24 cellular contexts compared by ENCODE assay signal in the genomic region with DNA sequence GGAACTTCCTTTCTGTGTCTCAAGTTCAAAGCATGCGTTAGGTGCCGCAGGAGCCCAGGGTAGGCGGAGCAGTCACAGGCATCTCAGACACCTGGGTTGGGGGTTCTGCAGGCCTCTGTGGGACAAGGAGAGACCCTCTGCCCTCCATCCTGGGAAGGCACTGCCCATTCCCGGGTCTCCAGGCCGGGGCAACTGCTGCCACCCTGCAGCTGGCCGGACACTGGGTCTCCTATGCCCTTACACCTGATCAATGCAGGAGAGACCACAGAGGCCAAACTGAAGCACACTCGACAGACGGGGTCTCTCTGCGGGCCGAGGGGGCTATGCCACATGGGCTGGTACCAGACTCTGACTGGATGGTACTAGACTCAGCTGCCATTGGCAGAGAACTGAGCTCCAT. TPM values are rescaled to one million over a fixed set of nuclear protein-coding genes. Genes with fewer than 3 reads are reported as not detected.
"Had no signal": no experiment of that assay in that cellular context is flagged by ENCODE, and none has a peak within 500 bp of the region (broad histone marks: within the 10 kb centered on the region; RNA-seq: fewer than 3 reads in every experiment).

No MANE protein-coding gene starts in this region.

- DNase-seq: colonic mucosa; cortex of kidney; dermis blood vessel endothelial cell; effector CD4-positive, alpha-beta T cell; effector CD8-positive, alpha-beta T cell; effector memory CD4-positive, alpha-beta T cell; effector memory CD8-positive, alpha-beta T cell; endodermal cell; erythroblast; esophagus squamous epithelium; foreskin fibroblast; foreskin keratinocyte; foreskin melanocyte; gastrocnemius medialis; glutamatergic neuron; head of caudate nucleus; heart left ventricle; heart right ventricle had no signal

- H3K27ac ChIP-seq: colonic mucosa, coronary artery, epithelial cell of prostate, esophagus muscularis mucosa, esophagus squamous epithelium, foreskin keratinocyte, gastrocnemius medialis, gastroesophageal sphincter, heart left ventricle, heart right ventricle had no signal

- H3K9me3 ChIP-seq: colonic mucosa, esophagus muscularis mucosa, esophagus squamous epithelium, gastrocnemius medialis, gastroesophageal sphincter, heart left ventricle, heart right ventricle had no signal

- H3K27me3 ChIP-seq: colonic mucosa, dorsolateral prefrontal cortex, foreskin keratinocyte, gastrocnemius medialis, gastroesophageal sphincter, heart left ventricle, heart right ventricle had no signal

- H3K36me3 ChIP-seq: colonic mucosa, esophagus muscularis mucosa, esophagus squamous epithelium, gastroesophageal sphincter had no signal

- H3K4me1 ChIP-seq: colonic mucosa, foreskin keratinocyte had no signal

- ATAC-seq: effector memory CD8-positive, alpha-beta T cell; esophagus mucosa; foreskin keratinocyte; gastrocnemius medialis; gastroesophageal sphincter; heart left ventricle; heart right ventricle had no signal

- H3K4me3 ChIP-seq: colonic mucosa, coronary artery, dorsolateral prefrontal cortex, esophagus muscularis mucosa, esophagus squamous epithelium, gastrocnemius medialis, gastroesophageal sphincter, heart left ventricle, heart right ventricle had no signal

RNA-seq across cellular contexts. Expression of gene GCK, which starts 48.5 kb away (rescaled TPM):
- total RNA-seq: dermis blood vessel endothelial cell, esophagus mucosa had no signal
